Comparison of ENCODE assay signal across 8 cellular contexts in genomic region chr22:36351921-36352774, GRCh38. TPM values are rescaled to one million over a fixed set of nuclear protein-coding genes. Genes with fewer than 3 reads are reported as not detected.
DNase-seq lines count a peak whose midpoint lies in the region; ATAC-seq and TF ChIP-seq lines count a peak whose summit lies in the region.

No MANE protein-coding gene starts in this region.

- peak overlapping the region; percentile 91 for H4K91ac ChIP-seq in IMR-90 (ENCODE audit: insufficient read depth, low read depth, low read length)

- peaks cover 93% of the 10 kb centered on the region for H3K4me1 Mint-ChIP-seq in stimulated activated naive CD8-positive, alpha-beta T cell treated with anti-CD3 and anti-CD28 coated beads, Interleukin-15, Interleukin-2, amounts not matched to agents 100 ng/mL and 50 ng/mL, for 24 hours (ENCODE audit: low read depth)

- peak overlapping the region; percentile 96 for H3K23ac ChIP-seq in IMR-90 (ENCODE audit: low read depth, low read length)

- H3K9ac ChIP-seq in IMR-90 (ENCODE audit: low read depth, low read length): peak overlapping the region; percentile 60

- H3K9me3 ChIP-seq in IMR-90 (ENCODE audit: control insufficient read depth, insufficient read depth, low read length): no peaks in the 10 kb centered on the region

- WGBS in IMR-90 (ENCODE audit: extremely low coverage in 2 of 2, insufficient read length in 1 of 2), 2 experiments: 63% methylated on average over 12 of the region's 22 CpGs; no CpG with 5 or more reads in 1 of the 2 experiments

- peak overlapping the region; percentile 79 for H3K56ac ChIP-seq in IMR-90 (ENCODE audit: extremely low read depth, insufficient read depth, low read length)

- peaks cover 51% of the 10 kb centered on the region for H3K4me1 ChIP-seq in IMR-90 (ENCODE audit: control insufficient read depth, insufficient read depth, low read length)

- in situ Hi-C loops in IMR-90 (cut with MboI; ENCODE audit: low sequenced_read_pairs): no loop called here
- in situ Hi-C loops in astrocyte of the cerebellum (cut with HindIII; ENCODE audit: low sequenced_read_pairs): no loop called here

- peaks cover 0 to 48% of the 10 kb centered on the region in 2 experiments; a peak in 2 of 4 replicates for H3K79me1 ChIP-seq in IMR-90 (ENCODE audit: low read depth in 1 of 2, low read length in 2 of 2)

- peak overlapping the region; percentile 27 for H4K5ac ChIP-seq in IMR-90 (ENCODE audit: low read depth, low read length)

- no peaks in the 10 kb centered on the region for H3K27me3 ChIP-seq in IMR-90 (ENCODE audit: control insufficient read depth, insufficient read depth, low read length)

- peak overlapping the region; percentile 56 for H2BK120ac ChIP-seq in IMR-90 (ENCODE audit: low read depth, low read length)

- H3K14ac ChIP-seq in IMR-90 (replicated peaks; ENCODE audit: low read depth, low read length): peak overlapping the region; percentile 89

- H3K4me2 ChIP-seq in IMR-90 (ENCODE audit: low read depth, low read length): peak overlapping the region; percentile 13

- peaks cover 23% of the 10 kb centered on the region for H3K36me3 ChIP-seq in IMR-90 (ENCODE audit: control insufficient read depth, insufficient read depth, low read length)

- H4K8ac ChIP-seq in IMR-90 (ENCODE audit: low read depth in 2 of 2, low read length in 2 of 2): peak overlapping the region; percentile 79 to 80

- H3K27ac ChIP-seq in IMR-90 (ENCODE audit: insufficient read depth, low read length): peak overlapping the region; percentile 90

- peak overlapping the region; percentile 71 for H3K18ac ChIP-seq in IMR-90 (ENCODE audit: low read depth, low read length)

- no peak overlapping the region for H2AFZ ChIP-seq in IMR-90 (replicated peaks; ENCODE audit: low read length, poor library complexity)

- peak; percentile 2 for ATAC-seq in IMR-90 (ENCODE audit: low read depth)
- ATAC-seq in HG02870 (IDR thresholded peaks at IDR 0.05; ENCODE audit: unreplicated experiment): no peak
- no peak for ATAC-seq in HG03196 (IDR thresholded peaks at IDR 0.05; ENCODE audit: unreplicated experiment)
- ATAC-seq in GM21381 (IDR thresholded peaks at IDR 0.05; ENCODE audit: unreplicated experiment): no peak

- peak overlapping the region; percentile 88 for H2BK5ac ChIP-seq in IMR-90 (ENCODE audit: low read depth, low read length, poor library complexity, severe bottlenecking)

- peak overlapping the region; percentile 45 for H3K4me3 Mint-ChIP-seq in stimulated activated naive CD8-positive, alpha-beta T cell treated with anti-CD3 and anti-CD28 coated beads, Interleukin-15, Interleukin-2, amounts not matched to agents 100 ng/mL and 50 ng/mL, for 24 hours

- no peak for DNase-seq in IMR-90
- no peak for DNase-seq in astrocyte of the cerebellum (ENCODE audit: low read depth)
- DNase-seq in left kidney (ENCODE audit: low read depth, low spot score): peak; percentile 53
- no peak for DNase-seq in NCI-H1092 treated with DMSO at 0.1 percent for 48 hours (lab: John Stamatoyannopoulos, UW)

- H2AK5ac ChIP-seq in IMR-90 (ENCODE audit: low read depth, low read length): peak overlapping the region; percentile 91

- CTCF ChIA-PET in IMR-90 (lab: Yijun Ruan, JAX): interaction anchor here (1.2 kb wide), 1 partner anchor 91 kb away, joined by 4 read pairs; no protein-coding TSS in a partner anchor

- H3K9me3 Mint-ChIP-seq in stimulated activated naive CD8-positive, alpha-beta T cell treated with anti-CD3 and anti-CD28 coated beads, Interleukin-15, Interleukin-2, amounts not matched to agents 100 ng/mL and 50 ng/mL, for 24 hours: no peaks in the 10 kb centered on the region

- intact Hi-C loops in IMR-90 (cut with micrococcal nuclease): no loop called here

- H3K4me3 ChIP-seq in IMR-90 (ENCODE audit: insufficient read depth, low read depth, low read length): no peak overlapping the region
- H3K4me3 ChIP-seq in astrocyte of the cerebellum (ENCODE audit: low read depth, low read length): peak overlapping the region; percentile 9

- H3K4ac ChIP-seq in IMR-90 (ENCODE audit: low read depth, low read length): peak overlapping the region; percentile 91

- no TSS peak for BruUV-seq in IMR-90 (replicated peaks; lab: Mats Ljungman, UMichigan)

- POLR2A ChIA-PET in IMR-90 (lab: Charles Lee; ENCODE audit: unreplicated experiment): no interaction called here

- no peak for TF ChIP-seq POLR2A in IMR-90 (IDR thresholded peaks at IDR 0.05; ENCODE audit: low read depth, low read length)

- H2BK20ac ChIP-seq in IMR-90 (ENCODE audit: low read depth, low read length): peak overlapping the region; percentile 59; the same call in 1 of the 2 replicates

- H2BK15ac ChIP-seq in IMR-90 (ENCODE audit: low read depth, low read length): peak overlapping the region; percentile 4; the same call in 2 of the 3 replicates

- H3K36me3 Mint-ChIP-seq in stimulated activated naive CD8-positive, alpha-beta T cell treated with anti-CD3 and anti-CD28 coated beads, Interleukin-15, Interleukin-2, amounts not matched to agents 100 ng/mL and 50 ng/mL, for 24 hours (ENCODE audit: low read depth): peaks cover 51% of the 10 kb centered on the region

- TF ChIP-seq CTCF in IMR-90 (conservative IDR thresholded peaks at IDR 0.05; ENCODE audit: low read depth, low read length) (no peak), astrocyte of the cerebellum (IDR thresholded peaks at IDR 0.05; ENCODE audit: low read depth, low read length, missing control alignments) (no peak)

- dilution Hi-C loops in IMR-90 (cut with HindIII; ENCODE audit: low sequenced_read_pairs, unreplicated experiment): no loop called here

- peak overlapping the region; percentile 93 for H3K27ac Mint-ChIP-seq in stimulated activated naive CD8-positive, alpha-beta T cell treated with anti-CD3 and anti-CD28 coated beads, Interleukin-15, Interleukin-2, amounts not matched to agents 100 ng/mL and 50 ng/mL, for 24 hours

- no peak for TF ChIP-seq RAD21 in IMR-90 (IDR thresholded peaks at IDR 0.05; ENCODE audit: low read length)

- peaks cover 98% of the 10 kb centered on the region for H4K20me1 ChIP-seq in IMR-90 (ENCODE audit: insufficient read depth, low read length)

- H2AK9ac ChIP-seq in IMR-90 (replicated peaks; ENCODE audit: low read depth, low read length, poor library complexity): peak overlapping the region; percentile 49

- no peaks in the 10 kb centered on the region for H3K27me3 Mint-ChIP-seq in stimulated activated naive CD8-positive, alpha-beta T cell treated with anti-CD3 and anti-CD28 coated beads, Interleukin-15, Interleukin-2, amounts not matched to agents 100 ng/mL and 50 ng/mL, for 24 hours

- H3K9me1 ChIP-seq in IMR-90 (ENCODE audit: insufficient read depth, low read length): peaks cover 39% of the 10 kb centered on the region

TF ChIP-seq in IMR-90, 13 proteins besides CTCF, POLR2A, EP300 and RAD21:
- TF ChIP-seq RFX5 (IDR thresholded peaks at IDR 0.05; ENCODE audit: low read depth, low read length) (no peak), CEBPB (IDR thresholded peaks at IDR 0.05; ENCODE audit: low read depth, low read length) (peak; percentile 81), MAZ (IDR thresholded peaks at IDR 0.05; ENCODE audit: borderline replicate concordance, low read depth, low read length) (peak; percentile 7; the same call in 1 of the 2 replicates), NFE2L2 (IDR thresholded peaks at IDR 0.05; ENCODE audit: low read depth, low read length) (peak; percentile 23; the same call in 1 of the 2 replicates)

RNA-seq across cellular contexts. Expression of gene MYH9, which starts 35.6 kb away (rescaled TPM):
- 554 and 783 TPM in 2 replicates for total RNA-seq in IMR-90 (2012; rRNA removed)
- 475 and 507 TPM in 2 replicates for polyA plus RNA-seq in IMR-90 (2012; rRNA removed)
- polyA plus RNA-seq in IMR-90 (2012; cell fraction: cytosol; rRNA removed): 197 and 382 TPM in 2 replicates
- 449 and 493 TPM in 2 replicates for polyA plus RNA-seq in IMR-90 (2012; cell fraction: nucleus; rRNA removed; ENCODE audit: low replicate concordance)
